In the genomic region with DNA sequence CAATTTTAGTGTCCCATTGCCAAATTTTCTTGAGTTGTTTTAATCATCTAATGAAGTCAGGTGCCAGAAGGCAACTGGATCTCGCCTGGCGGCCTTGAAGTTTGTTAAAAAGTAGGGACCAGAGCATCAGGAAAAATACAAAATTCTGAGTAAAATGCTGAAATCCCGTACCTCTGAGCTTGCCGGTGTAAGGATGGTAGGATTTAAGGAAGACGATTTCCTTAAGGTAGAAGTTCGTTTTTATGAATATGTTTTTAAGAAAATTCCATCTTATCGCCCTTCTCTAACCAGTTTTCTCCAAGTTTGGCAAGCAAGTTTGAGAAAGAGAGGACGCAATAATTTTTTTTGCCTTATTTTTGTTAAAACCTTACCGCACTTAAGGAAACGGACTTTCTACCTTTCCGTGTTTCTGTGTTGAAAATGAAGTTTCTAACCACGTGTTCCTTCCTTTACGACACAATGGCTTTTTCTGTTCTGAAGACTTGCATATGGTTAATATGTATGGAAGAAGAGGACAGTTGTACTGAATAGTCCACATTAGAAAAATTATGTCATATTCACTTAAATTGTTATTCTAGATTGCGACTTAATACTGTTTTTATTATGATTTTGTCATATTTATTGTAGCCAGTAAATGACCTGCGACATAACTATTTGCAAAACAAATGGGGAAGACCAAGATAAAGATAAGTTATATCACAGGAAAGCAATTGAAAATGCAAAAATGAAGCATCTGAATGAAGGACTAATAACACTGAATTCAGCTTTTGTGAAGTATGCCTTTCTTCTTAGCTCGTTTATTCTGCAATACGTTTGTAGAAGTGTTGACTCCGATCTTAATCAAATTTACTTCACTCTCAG, we compare ENCODE assay signal across 8 cellular contexts. TPM values are rescaled to one million over a fixed set of nuclear protein-coding genes. Genes with fewer than 3 reads are reported as not detected.
DNase-seq lines count a peak whose midpoint lies in the region; ATAC-seq and TF ChIP-seq lines count a peak whose summit lies in the region.

No MANE protein-coding gene starts in this region.

- TF ChIP-seq POLR2A in tibial nerve (IDR thresholded peaks at IDR 0.05): no peak

- WGBS in tibial nerve, 2 donors: 20% methylated on average over 18 of the region's 18 CpGs

- H3K9me3 ChIP-seq in left lung: no peaks in the 10 kb centered on the region
- H3K9me3 ChIP-seq in tibial nerve: peaks cover 0 to 8% (median 0%) of the 10 kb centered on the region in 4 donors

- TF ChIP-seq EP300 in tibial nerve (IDR thresholded peaks at IDR 0.05): no peak

- peak overlapping the region; percentile 47 to 64 for H3K4me3 ChIP-seq in left lung
- H3K4me3 ChIP-seq in tibial nerve: peak overlapping the region; percentile 18 to 61 (median 44)

- TF ChIP-seq CTCF in left lung (IDR thresholded peaks at IDR 0.05): no peak
- TF ChIP-seq CTCF in tibial nerve (IDR thresholded peaks at IDR 0.05): no peak

- H3K27ac ChIP-seq in left lung (peak overlapping the region; percentile 67 to 79), tibial nerve (peak overlapping the region in 2 of 4 donors; percentile 65 to 67)

- no peak for DNase-seq in activated T-cell treated with anti-CD3 and anti-CD28 coated beads, Interleukin-2, amount 50 U/mL, for 72 hours
- DNase-seq in activated T-cell treated with anti-CD3 and anti-CD28 coated beads, Interleukin-2, amount 50 U/mL, for 1 hour: no peak
- DNase-seq in amniotic epithelial cell (ENCODE audit: low read depth) (peak; percentile 22), left lung (no peak), tibial nerve (ENCODE audit: low spot score in 2 of 2) (no peak), GDM1 (lab: John Stamatoyannopoulos, UW) (no peak), cortex of kidney (lab: John Stamatoyannopoulos, UW) (no peak)
- DNase-seq in activated effector memory CD4-positive, alpha-beta T cell treated with Interleukin-2 at 50 U/mL for 16 hours: no peak

- H3K4me1 ChIP-seq in left lung (peaks cover 4 to 9% of the 10 kb centered on the region in 2 donors), tibial nerve (peaks cover 0 to 12% (median 0%) of the 10 kb centered on the region in 4 donors)

- H3K4me1 Mint-ChIP-seq in activated T-cell treated with anti-CD3 and anti-CD28 coated beads, Interleukin-2, amount 50 U/mL, for 72 hours (ENCODE audit: low read depth): peaks cover 49% of the 10 kb centered on the region

- H3K9me3 Mint-ChIP-seq in activated T-cell treated with anti-CD3 and anti-CD28 coated beads, Interleukin-2, amount 50 U/mL, for 72 hours: peaks cover 0 to 2% of the 10 kb centered on the region in 2 donors

- H3K27me3 Mint-ChIP-seq in activated T-cell treated with anti-CD3 and anti-CD28 coated beads, Interleukin-2, amount 50 U/mL, for 72 hours (ENCODE audit: low read depth): no peaks in the 10 kb centered on the region

- H3K4me3 Mint-ChIP-seq in activated T-cell treated with anti-CD3 and anti-CD28 coated beads, Interleukin-2, amount 50 U/mL, for 72 hours: peak overlapping the region; percentile 97 to 99

- H3K36me3 Mint-ChIP-seq in activated T-cell treated with anti-CD3 and anti-CD28 coated beads, Interleukin-2, amount 50 U/mL, for 72 hours (ENCODE audit: insufficient read depth in 2 of 2): peaks cover 18 to 22% of the 10 kb centered on the region in 2 donors

- peak overlapping the region; percentile 99 for H3K27ac Mint-ChIP-seq in activated T-cell treated with anti-CD3 and anti-CD28 coated beads, Interleukin-2, amount 50 U/mL, for 72 hours

- H3K27me3 ChIP-seq in left lung: no peaks in the 10 kb centered on the region
- H3K27me3 ChIP-seq in tibial nerve: no peaks in the 10 kb centered on the region

- H3K36me3 ChIP-seq in left lung: no peaks in the 10 kb centered on the region
- H3K36me3 ChIP-seq in tibial nerve: no peaks in the 10 kb centered on the region

- intact Hi-C loops in left lung (cut with DNase I): no loop called here

- no peak for ATAC-seq in activated T-cell treated with anti-CD3 and anti-CD28 coated beads, Interleukin-2, amount 50 U/mL, for 72 hours (replicated peaks in 1 of 2)
- no peak for ATAC-seq in left lung

RNA-seq across cellular contexts. Expression of a gene that starts 0.9 kb away (rescaled TPM):
- 10 to 100 TPM; 25.7 to 29.3 TPM for total RNA-seq in activated T-cell treated with anti-CD3 and anti-CD28 coated beads, Interleukin-2, amount 50 U/mL, for 72 hours
- total RNA-seq in left lung (10 to 100 TPM in 1 of 2 donors, 1 to 10 TPM in 1; 8.5 to 11.8 TPM), tibial nerve (1 to 10 TPM; 2.4 to 4.8 (median 4.4) TPM)
